Comparison of ENCODE assay signal across 7 cellular contexts in genomic region chr16:56932588-56933265, GRCh38. TPM values are rescaled to one million over a fixed set of nuclear protein-coding genes. Genes with fewer than 3 reads are reported as not detected.
DNase-seq lines count a peak whose midpoint lies in the region; ATAC-seq, FAIRE-seq and TF ChIP-seq lines count a peak whose summit lies in the region.

No MANE protein-coding gene starts in this region.

- H3K4me1 Mint-ChIP-seq in activated naive CD4-positive, alpha-beta T cell treated with anti-CD3 and anti-CD28 coated beads, Interleukin-2, amount 50 U/mL, for 24 hours: peaks cover 44% of the 10 kb centered on the region
- H3K4me1 Mint-ChIP-seq in neural crest cell: peaks cover 52% of the 10 kb centered on the region

- ATAC-seq in HG03432 (IDR thresholded peaks at IDR 0.05; ENCODE audit: unreplicated experiment): peak; percentile 7

- peaks cover 31% of the 10 kb centered on the region for H3K36me3 Mint-ChIP-seq in activated naive CD4-positive, alpha-beta T cell treated with anti-CD3 and anti-CD28 coated beads, Interleukin-2, amount 50 U/mL, for 24 hours
- no peaks in the 10 kb centered on the region for H3K36me3 Mint-ChIP-seq in neural crest cell (ENCODE audit: low read depth)

- H3K27me3 Mint-ChIP-seq in activated naive CD4-positive, alpha-beta T cell treated with anti-CD3 and anti-CD28 coated beads, Interleukin-2, amount 50 U/mL, for 24 hours: no peaks in the 10 kb centered on the region
- no peaks in the 10 kb centered on the region for H3K27me3 Mint-ChIP-seq in neural crest cell (ENCODE audit: low read depth)

- peak overlapping the region; percentile 97 to 98 for H3K27ac ChIP-seq in uterus

- no peaks in the 10 kb centered on the region for H3K27me3 ChIP-seq in uterus

- no peak for FAIRE-seq in frontal cortex (lab: Jason Lieb, UNC)

- H3K4me1 ChIP-seq in uterus: no peaks in the 10 kb centered on the region

- TF ChIP-seq POLR2A in GM10847 (IDR thresholded peaks at IDR 0.05; ENCODE audit: extremely low read depth, insufficient read length) (peak; percentile 23), uterus (IDR thresholded peaks at IDR 0.05) (peak; percentile 34 to 66)

- peak overlapping the region; percentile 95 to 97 for H3K4me3 ChIP-seq in uterus

- H3K4me3 Mint-ChIP-seq in activated naive CD4-positive, alpha-beta T cell treated with anti-CD3 and anti-CD28 coated beads, Interleukin-2, amount 50 U/mL, for 24 hours: peak overlapping the region; percentile 93
- peak overlapping the region; percentile 95 for H3K4me3 Mint-ChIP-seq in neural crest cell

- no peaks in the 10 kb centered on the region for H3K9me3 ChIP-seq in uterus

- TF ChIP-seq CTCF in neural crest cell (conservative IDR thresholded peaks at IDR 0.05): no peak
- TF ChIP-seq CTCF in uterus (IDR thresholded peaks at IDR 0.05): no peak

- peak overlapping the region; percentile 99 for H3K27ac Mint-ChIP-seq in activated naive CD4-positive, alpha-beta T cell treated with anti-CD3 and anti-CD28 coated beads, Interleukin-2, amount 50 U/mL, for 24 hours
- peak overlapping the region; percentile 95 for H3K27ac Mint-ChIP-seq in neural crest cell (ENCODE audit: unreplicated experiment)

- intact Hi-C loops in uterus (cut with DNase I; ENCODE audit: low total_unique reads): no loop called here

- peak; percentile 56 to 66 for DNase-seq in frontal cortex (ENCODE audit: low spot score in 2 of 2)
- peak; percentile 40 for DNase-seq in neural crest cell (ENCODE audit: low read depth, low spot score)
- peak; percentile 64 to 78 for DNase-seq in uterus

- no peaks in the 10 kb centered on the region for H3K36me3 ChIP-seq in uterus

- H3K9me3 Mint-ChIP-seq in activated naive CD4-positive, alpha-beta T cell treated with anti-CD3 and anti-CD28 coated beads, Interleukin-2, amount 50 U/mL, for 24 hours: no peaks in the 10 kb centered on the region
- no peaks in the 10 kb centered on the region for H3K9me3 Mint-ChIP-seq in neural crest cell

TF ChIP-seq in PFSK-1, 5 proteins besides CTCF, POLR2A, EP300 and RAD21:
- TF ChIP-seq SIN3A (IDR thresholded peaks at IDR 0.05; ENCODE audit: borderline replicate concordance, insufficient read depth, low read length): peak; percentile 99
- TF ChIP-seq FOXP2 (optimal IDR thresholded peaks at IDR 0.05; ENCODE audit: borderline replicate concordance, extremely low read depth, extremely low read length, insufficient read depth): peak; percentile 30
- no peak for TF ChIP-seq TAF1 (IDR thresholded peaks at IDR 0.05; ENCODE audit: borderline replicate concordance, insufficient read depth, low read length)
TF ChIP-seq in PFSK-1: peak in this region for 2.

RNA-seq across cellular contexts. Expression of gene HERPUD1, which starts 0.8 kb away (rescaled TPM):
- 93.9 TPM for polyA plus RNA-seq in PFSK-1 (2012; ENCODE audit: insufficient read length, low read depth)
- total RNA-seq in frontal cortex (42.0 TPM), neural crest cell (32.9 and 34.0 TPM in 2 replicates), uterus (100 to 1,000 TPM in 3 of 4 donors, 10 to 100 TPM in 1; 51.5 to 136 (median 112) TPM)

RNA-seq across cellular contexts. Expression of gene CETP, which starts 29.0 kb away (rescaled TPM):
- 0.83 TPM for polyA plus RNA-seq in PFSK-1 (2012; ENCODE audit: insufficient read length, low read depth)
- total RNA-seq in frontal cortex (0.82 TPM), neural crest cell (not detected in 2 replicates), uterus (1 to 10 TPM in 1 of 4 donors, under 1 TPM in 1, not detected in 2; 0.58 to 2.8 TPM)

RNA-seq across cellular contexts. Expression of gene NLRC5, which starts 56.6 kb away (rescaled TPM):
- polyA plus RNA-seq in PFSK-1 (2012; ENCODE audit: insufficient read length, low read depth): 0.93 TPM
- total RNA-seq in frontal cortex: 0.41 TPM
- 0.26 TPM in 1 of 2 replicates, not detected in the other for total RNA-seq in neural crest cell
- total RNA-seq in uterus: 10 to 100 TPM; 14.9 to 77.0 (median 23.9) TPM

Comparison
In these comparisons a context has a peak if more than half of its experiments do, and no peak if none do; other contexts are left out.
1. Peak in every context shown above with its lines: DNase-seq, ATAC-seq, H3K4me3 ChIP-seq and H3K27ac ChIP-seq.
2. RNA of gene NLRC5, which starts 56.6 kb away (total RNA-seq): 14.9 to 77.0 TPM in uterus; 0.41 TPM in frontal cortex (single experiment) and 0.26 TPM in neural crest cell; every median in the first group is over 10 times any median in the second.